ENCODE assay signal across 13 cellular contexts in genomic region chr6:113979930-113980329, GRCh38. TPM values are rescaled to one million over a fixed set of nuclear protein-coding genes. Genes with fewer than 3 reads are reported as not detected.
DNase-seq lines count a peak whose midpoint lies in the region; ATAC-seq lines count a peak whose summit lies in the region.
"Had no signal": no experiment of that assay in that cellular context is flagged by ENCODE, and none has a peak within 500 bp of the region (broad histone marks: within the 10 kb centered on the region; RNA-seq: fewer than 3 reads in every experiment).

No MANE protein-coding gene starts in this region.

- POLR2A ChIA-PET in CD4-positive, alpha-beta memory T cell (lab: Charles Lee; ENCODE audit: partially characterized antibody) = no interaction called here

- H3K4me3 ChIP-seq in CD4-positive, alpha-beta memory T cell (ENCODE audit: low read length in 2 of 2) = no peak overlapping the region
- H3K4me3 ChIP-seq: dorsolateral prefrontal cortex had no signal

- no peaks in the 10 kb centered on the region for H3K36me3 ChIP-seq in CD4-positive, alpha-beta memory T cell (ENCODE audit: insufficient read depth, low read length)

- H3K4me1 Mint-ChIP-seq in CD4-positive, alpha-beta memory T cell = no peaks in the 10 kb centered on the region
- H3K4me1 Mint-ChIP-seq in effector memory CD8-positive, alpha-beta T cell (ENCODE audit: low read depth in 2 of 2) = no peaks in the 10 kb centered on the region

- H3K9me3 ChIP-seq in CD4-positive, alpha-beta memory T cell (ENCODE audit: control insufficient read depth in 1 of 2, low read length in 2 of 2) = no peaks in the 10 kb centered on the region

- H3K27me3 ChIP-seq in CD4-positive, alpha-beta memory T cell (ENCODE audit: insufficient read depth, low read length) = no peaks in the 10 kb centered on the region
- H3K27me3 ChIP-seq: dorsolateral prefrontal cortex had no signal

- peaks cover 2% of the 10 kb centered on the region in 2 donors for H3K27me3 Mint-ChIP-seq in CD4-positive, alpha-beta memory T cell
- H3K27me3 Mint-ChIP-seq in effector memory CD8-positive, alpha-beta T cell = no peaks in the 10 kb centered on the region

- no peaks in the 10 kb centered on the region for H3K9me3 Mint-ChIP-seq in CD4-positive, alpha-beta memory T cell
- no peaks in the 10 kb centered on the region for H3K9me3 Mint-ChIP-seq in effector memory CD8-positive, alpha-beta T cell

- CTCF ChIA-PET in CD4-positive, alpha-beta memory T cell (lab: Charles Lee; ENCODE audit: partially characterized antibody) = interaction anchor here (1.0 to 2.1 kb wide), 5 partner anchors 8 to 123 kb away, joined by 3 to 11 read pairs (median 5); no protein-coding TSS in a partner anchor

- no peak overlapping the region for H3K4me3 Mint-ChIP-seq in CD4-positive, alpha-beta memory T cell
- H3K4me3 Mint-ChIP-seq in effector memory CD8-positive, alpha-beta T cell = no peak overlapping the region

- DNase-seq in NAMALWA (ENCODE audit: low spot score) = peak; percentile 37
- peak; percentile 42 for DNase-seq in medulla oblongata (ENCODE audit: extremely low spot score)
- DNase-seq in CD4-positive, alpha-beta memory T cell = no peak
- no peak for DNase-seq in NCI-H1694 treated with DMSO at 0.1 percent for 48 hours (lab: John Stamatoyannopoulos, UW)
- no peak for DNase-seq in effector memory CD8-positive, alpha-beta T cell
- DNase-seq in NCI-H510A treated with DMSO at 0.1 percent for 48 hours (lab: John Stamatoyannopoulos, UW) = no peak
- DNase-seq: amygdala, Calu3, dorsolateral prefrontal cortex, foreskin fibroblast, PC-3 had no signal

- H3K27ac Mint-ChIP-seq in CD4-positive, alpha-beta memory T cell = no peak overlapping the region
- no peak overlapping the region for H3K27ac Mint-ChIP-seq in effector memory CD8-positive, alpha-beta T cell

- H3K36me3 Mint-ChIP-seq in CD4-positive, alpha-beta memory T cell = no peaks in the 10 kb centered on the region
- H3K36me3 Mint-ChIP-seq in effector memory CD8-positive, alpha-beta T cell (ENCODE audit: insufficient read depth) = no peaks in the 10 kb centered on the region

- intact Hi-C loops in CD4-positive, alpha-beta memory T cell (cut with micrococcal nuclease) = no loop called here

- ATAC-seq in GM18870 (IDR thresholded peaks at IDR 0.05; ENCODE audit: unreplicated experiment) (peak; percentile 51), HG02763 (IDR thresholded peaks at IDR 0.05; ENCODE audit: unreplicated experiment) (peak; percentile 62)
- no peak for ATAC-seq in effector memory CD8-positive, alpha-beta T cell (replicated peaks)
- ATAC-seq: PC-3 had no signal

- H3K27ac ChIP-seq in CD4-positive, alpha-beta memory T cell (ENCODE audit: low read depth, low read length) = no peak overlapping the region
- H3K27ac ChIP-seq: dorsolateral prefrontal cortex had no signal

- no peaks in the 10 kb centered on the region for H3K4me1 ChIP-seq in CD4-positive, alpha-beta memory T cell (ENCODE audit: insufficient read depth, low read length)

RNA-seq across cellular contexts. Expression of gene HDAC2, which starts 9.0 kb away (rescaled TPM):
- total RNA-seq in CD4-positive, alpha-beta memory T cell = 10 to 100 TPM; 53.0 to 54.7 TPM
- 10 to 100 TPM; 73.3 to 87.1 TPM for polyA plus RNA-seq in CD4-positive, alpha-beta memory T cell

Comparison
In these comparisons a context has a peak if more than half of its experiments do, and no peak if none do; other contexts are left out.
1. DNase-seq: peak in NAMALWA (single experiment) and medulla oblongata (single experiment); none in CD4-positive, alpha-beta memory T cell (0 of 5), NCI-H1694 treated with DMSO at 0.1 percent for 48 hours (single experiment), effector memory CD8-positive, alpha-beta T cell (0 of 3) and NCI-H510A treated with DMSO at 0.1 percent for 48 hours (single experiment).